28 cellular contexts compared by ENCODE assay signal in the genomic region with DNA sequence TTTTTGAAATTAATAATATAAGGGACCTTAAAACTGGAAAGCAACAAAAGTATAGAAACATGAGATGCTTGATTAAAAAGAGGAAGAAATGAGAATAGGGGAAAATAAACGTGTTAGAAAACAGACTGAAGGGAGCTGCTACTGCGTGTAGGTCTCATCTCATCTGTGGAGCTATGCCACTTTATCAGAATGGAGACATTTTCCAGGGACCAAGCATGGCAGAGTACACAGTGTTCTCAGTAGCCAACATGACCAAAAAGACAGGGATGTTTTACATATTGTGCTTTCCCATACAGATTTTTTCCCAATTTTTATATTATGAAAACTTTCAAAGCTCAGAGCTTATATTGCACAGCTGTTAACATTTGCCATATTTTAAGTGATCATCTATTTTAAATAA.
"Had no signal": no experiment of that assay in that cellular context is flagged by ENCODE, and none has a peak within 500 bp of the region (broad histone marks: within the 10 kb centered on the region; RNA-seq: fewer than 3 reads in every experiment).

No MANE protein-coding gene starts in this region.

- DNase-seq: naive thymus-derived CD8-positive, alpha-beta T cell; nephron progenitor cell; nucleus accumbens; pancreas; retina; right cardiac atrium; right lobe of liver; sigmoid colon; small intestine; stimulated activated CD4-positive, alpha-beta T cell treated with anti-CD3 and anti-CD28 coated beads, Interleukin-15, amount 100 ng/mL, for 24 hours; stimulated activated CD4-positive, alpha-beta T cell treated with anti-CD3 and anti-CD28 coated beads, Interleukin-4, amount 100 ng/mL, for 1 hour; stimulated activated CD4-positive, alpha-beta T cell treated with anti-CD3 and anti-CD28 coated beads, Interleukin-4, amount 100 ng/mL, for 4 hours; stimulated activated CD8-positive, alpha-beta memory T cell treated with anti-CD3 and anti-CD28 coated beads, Interleukin-4, amount 100 ng/mL, for 48 hours; stimulated activated naive CD4-positive, alpha-beta T cell; stimulated activated naive CD8-positive, alpha-beta T cell treated with anti-CD3 and anti-CD28 coated beads, Interleukin-15, amount 100 ng/mL, for 72 hours; stimulated activated naive CD8-positive, alpha-beta T cell treated with anti-CD3 and anti-CD28 coated beads, Interleukin-15, Interleukin-2, amounts not matched to agents 100 U/mL and 50 U/mL, for 24 hours; substantia nigra; testis; tibial artery; trophoblast cell; upper lobe of left lung had no signal

- H3K4me1 Mint-ChIP-seq: nephron progenitor cell; neural crest cell; stimulated activated memory B cell treated with anti-CD40 and anti-IgM and Interleukin-4, amounts not matched to agents 10 μg/mL and 1 μg/mL and 100 μg/mL, for 72 hours; stimulated activated naive CD8-positive, alpha-beta T cell treated with anti-CD3 and anti-CD28 coated beads, Interleukin-15, amount 100 ng/mL, for 72 hours had no signal

- H3K36me3 ChIP-seq: prostate gland had no signal

- H3K4me3 Mint-ChIP-seq: naive thymus-derived CD8-positive, alpha-beta T cell; natural killer cell treated with Interleukin-12 subunit alpha and Interleukin-12 subunit beta and Interleukin-15 and Interleukin-18, amount 100 ng/mL, for 72 hours; nephron progenitor cell; neural crest cell; stimulated activated memory B cell treated with anti-CD40 and anti-IgM and Interleukin-4, amounts not matched to agents 10 μg/mL and 1 μg/mL and 100 μg/mL, for 72 hours; stimulated activated naive CD8-positive, alpha-beta T cell treated with anti-CD3 and anti-CD28 coated beads, Interleukin-15, amount 100 ng/mL, for 72 hours had no signal

- H3K4me1 ChIP-seq: prostate gland, right lobe of liver, sigmoid colon, suprapubic skin, testis, tibial artery, upper lobe of left lung, vagina had no signal

- ATAC-seq: naive thymus-derived CD8-positive, alpha-beta T cell; natural killer cell treated with Interleukin-12 subunit alpha and Interleukin-12 subunit beta and Interleukin-15 and Interleukin-18, amount 100 ng/mL, for 72 hours; right lobe of liver; stimulated activated memory B cell treated with anti-CD40 and anti-IgM and Interleukin-4, amounts not matched to agents 10 μg/mL and 1 μg/mL and 100 μg/mL, for 72 hours; stimulated activated naive CD8-positive, alpha-beta T cell treated with anti-CD3 and anti-CD28 coated beads, Interleukin-15, amount 100 ng/mL, for 72 hours; stimulated activated naive CD8-positive, alpha-beta T cell treated with anti-CD3 and anti-CD28 coated beads, Interleukin-15, Interleukin-2, amounts not matched to agents 100 U/mL and 50 U/mL, for 24 hours had no signal

- H3K27me3 Mint-ChIP-seq: naive thymus-derived CD8-positive, alpha-beta T cell; natural killer cell treated with Interleukin-12 subunit alpha and Interleukin-12 subunit beta and Interleukin-15 and Interleukin-18, amount 100 ng/mL, for 72 hours; stimulated activated memory B cell treated with anti-CD40 and anti-IgM and Interleukin-4, amounts not matched to agents 10 μg/mL and 1 μg/mL and 100 μg/mL, for 72 hours; stimulated activated naive CD8-positive, alpha-beta T cell treated with anti-CD3 and anti-CD28 coated beads, Interleukin-15, amount 100 ng/mL, for 72 hours had no signal

- H3K27ac ChIP-seq: neutrophil, pancreas, prostate gland, right lobe of liver, sigmoid colon, suprapubic skin, testis, tibial artery, upper lobe of left lung, vagina had no signal

- H3K4me3 ChIP-seq: pancreas, prostate gland, right lobe of liver, sigmoid colon, suprapubic skin, testis, tibial artery, upper lobe of left lung, vagina had no signal

- H3K9me3 ChIP-seq: neutrophil, pancreas, prostate gland, right lobe of liver, sigmoid colon, suprapubic skin, testis, tibial artery, upper lobe of left lung, vagina had no signal

- H3K27me3 ChIP-seq: neutrophil, pancreas, right lobe of liver, sigmoid colon, suprapubic skin, testis, tibial artery, upper lobe of left lung, vagina had no signal

- H3K9me3 Mint-ChIP-seq: naive thymus-derived CD8-positive, alpha-beta T cell; natural killer cell treated with Interleukin-12 subunit alpha and Interleukin-12 subunit beta and Interleukin-15 and Interleukin-18, amount 100 ng/mL, for 72 hours; nephron progenitor cell; neural crest cell; stimulated activated memory B cell treated with anti-CD40 and anti-IgM and Interleukin-4, amounts not matched to agents 10 μg/mL and 1 μg/mL and 100 μg/mL, for 72 hours; stimulated activated naive CD8-positive, alpha-beta T cell treated with anti-CD3 and anti-CD28 coated beads, Interleukin-15, amount 100 ng/mL, for 72 hours had no signal

- H3K27ac Mint-ChIP-seq: natural killer cell treated with Interleukin-12 subunit alpha and Interleukin-12 subunit beta and Interleukin-15 and Interleukin-18, amount 100 ng/mL, for 72 hours; nephron progenitor cell; stimulated activated memory B cell treated with anti-CD40 and anti-IgM and Interleukin-4, amounts not matched to agents 10 μg/mL and 1 μg/mL and 100 μg/mL, for 72 hours had no signal
